In the genomic region with DNA sequence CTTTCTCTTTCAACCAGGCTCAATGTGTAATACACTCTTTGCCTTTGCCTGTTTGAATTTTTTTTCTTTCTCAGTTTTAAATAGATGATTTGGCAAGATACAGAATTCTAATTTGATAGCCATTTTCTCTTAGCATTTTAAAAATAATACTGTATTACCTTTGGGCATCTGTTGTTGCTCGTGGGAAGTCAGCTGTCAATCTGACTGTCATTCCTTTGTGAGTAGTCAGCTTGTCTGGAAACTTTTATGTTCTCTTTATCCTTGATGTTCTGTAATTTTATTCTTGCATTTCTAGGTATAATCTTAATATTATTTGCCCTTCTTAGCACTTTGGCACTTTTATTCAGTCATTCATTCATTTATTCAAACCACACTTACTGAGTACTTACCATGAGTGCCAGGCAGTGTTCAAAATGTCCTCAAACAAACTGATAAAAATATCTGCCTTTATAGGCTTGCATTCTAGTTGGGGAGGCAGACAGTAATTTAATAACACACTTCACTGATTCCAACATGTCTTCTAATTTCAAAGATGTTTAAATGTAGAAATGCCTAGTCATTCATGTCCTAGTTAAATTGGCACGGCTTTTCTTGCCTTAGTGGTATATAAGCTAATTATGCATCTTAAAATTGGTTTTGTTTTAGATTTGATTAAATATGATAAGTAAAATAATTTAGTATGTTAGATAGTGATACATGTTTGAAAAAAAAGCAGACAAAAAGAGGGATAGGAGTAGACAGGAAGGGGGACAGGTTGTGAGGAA, we compare ENCODE assay signal across 8 cellular contexts. TPM values are rescaled to one million over a fixed set of nuclear protein-coding genes. Genes with fewer than 3 reads are reported as not detected.
DNase-seq lines count a peak whose midpoint lies in the region; ATAC-seq and TF ChIP-seq lines count a peak whose summit lies in the region.

No MANE protein-coding gene starts in this region.

- 47 to 51% methylated on average over 2 of the region's 2 CpGs for WGBS in aorta, 2 donors

- H3K27ac Mint-ChIP-seq in effector memory CD8-positive, alpha-beta T cell: peak overlapping the region; percentile 84 to 99

- H2AFZ ChIP-seq in OCI-LY3 (ENCODE audit: low read depth, low read length) (no peak overlapping the region), parathyroid adenoma (no peak overlapping the region)

- H3K4me3 ChIP-seq in OCI-LY3 (ENCODE audit: low read length): peak overlapping the region; percentile 85
- H3K4me3 ChIP-seq in parathyroid adenoma (ENCODE audit: low read depth, low read length): no peak overlapping the region
- peak overlapping the region in 1 of 2 donors; percentile 39 for H3K4me3 ChIP-seq in aorta (ENCODE audit: low read length in 2 of 2)

- H3K4me1 Mint-ChIP-seq in effector memory CD8-positive, alpha-beta T cell (ENCODE audit: low read depth in 2 of 2): peaks cover 51 to 78% of the 10 kb centered on the region in 2 donors

- no peaks in the 10 kb centered on the region for H3K27me3 Mint-ChIP-seq in effector memory CD8-positive, alpha-beta T cell

- H3K4me2 ChIP-seq in OCI-LY3 (ENCODE audit: low read length) (peak overlapping the region; percentile 86), parathyroid adenoma (ENCODE audit: low read length) (peak overlapping the region; percentile 23)

- H3K4me1 ChIP-seq in OCI-LY3 (ENCODE audit: low read length): peaks cover 40% of the 10 kb centered on the region
- peaks cover 5% of the 10 kb centered on the region for H3K4me1 ChIP-seq in parathyroid adenoma
- H3K4me1 ChIP-seq in aorta (ENCODE audit: control insufficient read depth in 1 of 2, insufficient read depth in 2 of 2, low read length in 2 of 2): no peaks in the 10 kb centered on the region

- H3K9me3 ChIP-seq in OCI-LY3 (ENCODE audit: insufficient read depth, low read length): no peaks in the 10 kb centered on the region
- no peaks in the 10 kb centered on the region for H3K9me3 ChIP-seq in parathyroid adenoma (ENCODE audit: control insufficient read depth, low read length)
- no peaks in the 10 kb centered on the region for H3K9me3 ChIP-seq in aorta (ENCODE audit: control insufficient read depth, low read length)

- peak overlapping the region; percentile 80 for H3K9ac ChIP-seq in OCI-LY3 (ENCODE audit: low read length)
- no peak overlapping the region for H3K9ac ChIP-seq in parathyroid adenoma

- H3K36me3 Mint-ChIP-seq in effector memory CD8-positive, alpha-beta T cell (ENCODE audit: insufficient read depth): peaks cover 59% of the 10 kb centered on the region

- TF ChIP-seq CTCF in OCI-LY3 (IDR thresholded peaks at IDR 0.05; ENCODE audit: low read depth, low read length) (no peak), parathyroid adenoma (IDR thresholded peaks at IDR 0.05) (no peak)

- peaks cover 95% of the 10 kb centered on the region for H3K79me2 ChIP-seq in OCI-LY3 (ENCODE audit: low read length)
- H3K79me2 ChIP-seq in parathyroid adenoma: peaks cover 16% of the 10 kb centered on the region

- H3K27me3 ChIP-seq in OCI-LY3 (ENCODE audit: low read depth, low read length) (no peaks in the 10 kb centered on the region), parathyroid adenoma (ENCODE audit: control insufficient read depth, insufficient read depth, low read length) (no peaks in the 10 kb centered on the region), aorta (ENCODE audit: control insufficient read depth in 1 of 2, insufficient read depth in 2 of 2, low read length in 1 of 2) (no peaks in the 10 kb centered on the region)

- intact Hi-C loops in aorta (cut with DNase I): no loop called here

- H3K27ac ChIP-seq in OCI-LY3 (ENCODE audit: low read length): peak overlapping the region; percentile 40
- H3K27ac ChIP-seq in parathyroid adenoma: no peak overlapping the region
- no peak overlapping the region for H3K27ac ChIP-seq in aorta (ENCODE audit: low read depth in 1 of 2, low read length in 2 of 2)

- peaks cover 52% of the 10 kb centered on the region for H4K20me1 ChIP-seq in OCI-LY3 (ENCODE audit: insufficient read depth, low read length)

- peak overlapping the region; percentile 95 to 97 for H3K4me3 Mint-ChIP-seq in effector memory CD8-positive, alpha-beta T cell

- no peaks in the 10 kb centered on the region for H3K9me3 Mint-ChIP-seq in effector memory CD8-positive, alpha-beta T cell

- ATAC-seq in effector memory CD8-positive, alpha-beta T cell (replicated peaks): no peak
- no peak for ATAC-seq in activated CD4-positive, CD25-positive, alpha-beta regulatory T cell treated with anti-CD3 and anti-CD28 coated beads, Interleukin-2, amount 50 U/mL, for 24 hours
- ATAC-seq in aorta (ENCODE audit: low FRiP score): no peak

- DNase-seq in EH (ENCODE audit: low read depth) (peak; percentile 19), GM19238 (ENCODE audit: insufficient read length, low spot score) (no peak), NCI-H2029 treated with DMSO at 0.1 percent for 48 hours (lab: John Stamatoyannopoulos, UW) (no peak), aorta (no peak)
- no peak for DNase-seq in effector memory CD8-positive, alpha-beta T cell

- H3K36me3 ChIP-seq in OCI-LY3 (replicated peaks; ENCODE audit: low read depth, low read length): peaks cover 40% of the 10 kb centered on the region
- H3K36me3 ChIP-seq in parathyroid adenoma (ENCODE audit: control insufficient read depth, insufficient read depth, low read length): no peaks in the 10 kb centered on the region
- H3K36me3 ChIP-seq in aorta (ENCODE audit: control insufficient read depth in 1 of 2, insufficient read depth in 2 of 2, low read length in 1 of 2): no peaks in the 10 kb centered on the region

RNA-seq across cellular contexts. Expression of gene USP38, which starts 3.8 kb away (rescaled TPM):
- 10 to 100 TPM; 17.1 to 18.4 TPM for total RNA-seq in aorta
- polyA plus RNA-seq in aorta: 1 to 10 TPM; 4.9 to 6.6 TPM
